In genomic region chr10:124375691-124376090, GRCh38 we compare ENCODE assay signal across 18 cellular contexts. TPM values are rescaled to one million over a fixed set of nuclear protein-coding genes. Genes with fewer than 3 reads are reported as not detected.
DNase-seq lines count a peak whose midpoint lies in the region; TF ChIP-seq lines count a peak whose summit lies in the region.
"Had no signal": no experiment of that assay in that cellular context is flagged by ENCODE, and none has a peak within 500 bp of the region (broad histone marks: within the 10 kb centered on the region; RNA-seq: fewer than 3 reads in every experiment).

No MANE protein-coding gene starts in this region.

- TF ChIP-seq POLR2A in sigmoid colon (IDR thresholded peaks at IDR 0.05) = no peak

- no peak for TF ChIP-seq EP300 in sigmoid colon (IDR thresholded peaks at IDR 0.05)

- peaks cover 68% of the 10 kb centered on the region for H3K4me1 ChIP-seq in BLaER1
- no peaks in the 10 kb centered on the region for H3K4me1 ChIP-seq in endodermal cell (ENCODE audit: control insufficient read depth, insufficient read depth, low read length)
- H3K4me1 ChIP-seq in sigmoid colon = no peaks in the 10 kb centered on the region
- H3K4me1 ChIP-seq: A549, Caco-2 had no signal

- DNase-seq in H7 = peak; percentile 15
- DNase-seq in endodermal cell = peak; percentile 7
- peak; percentile 40 for DNase-seq in sigmoid colon
- no peak for DNase-seq in nucleus accumbens (lab: John Stamatoyannopoulos, UW)
- DNase-seq in NCI-H748 (lab: John Stamatoyannopoulos, UW; ENCODE audit: unreplicated experiment) = no peak
- DNase-seq in superior temporal gyrus (ENCODE audit: extremely low spot score) = no peak
- DNase-seq: AML-193; Calu3; CD4-positive, alpha-beta T cell; CD8-positive, alpha-beta T cell; DMS79 treated with DMSO at 0.1 percent for 48 hours had no signal

- H3K9me3 ChIP-seq in BLaER1 (peaks cover 15% of the 10 kb centered on the region), endodermal cell (ENCODE audit: control insufficient read depth, low read length) (no peaks in the 10 kb centered on the region), sigmoid colon (no peaks in the 10 kb centered on the region)
- H3K9me3 ChIP-seq: A549 had no signal

- H3K4me2 ChIP-seq in BLaER1 = peak overlapping the region; percentile 74
- H3K4me2 ChIP-seq: A549 had no signal

- H3K36me3 Mint-ChIP-seq in endodermal cell (ENCODE audit: low read depth) = no peaks in the 10 kb centered on the region
- H3K36me3 Mint-ChIP-seq: CD8-positive, alpha-beta T cell had no signal

- WGBS in endodermal cell (ENCODE audit: insufficient coverage in 1 of 2, insufficient read length in 1 of 2), 2 experiments = 96 to 100% methylated on average over 3 to 11 of the region's 11 CpGs
- WGBS in sigmoid colon, 2 donors = 89 to 94% methylated on average over 11 of the region's 11 CpGs

- H4K20me1 ChIP-seq in BLaER1 = no peaks in the 10 kb centered on the region

- no peaks in the 10 kb centered on the region for H3K4me1 Mint-ChIP-seq in endodermal cell

- no peak overlapping the region for H3K27ac Mint-ChIP-seq in endodermal cell
- H3K27ac Mint-ChIP-seq: B cell; CD4-positive, alpha-beta T cell; CD8-positive, alpha-beta T cell had no signal

- peaks cover 8% of the 10 kb centered on the region for H3K27me3 ChIP-seq in BLaER1
- H3K27me3 ChIP-seq in H7 (ENCODE audit: control insufficient read depth, insufficient read depth, low read length) = no peaks in the 10 kb centered on the region; the same call in 1 of the 2 replicates
- H3K27me3 ChIP-seq in endodermal cell (ENCODE audit: control insufficient read depth, insufficient read depth, low read length, poor library complexity, severe bottlenecking) = peaks cover 7% of the 10 kb centered on the region
- peaks cover 0 to 1% (median 0%) of the 10 kb centered on the region in 3 donors for H3K27me3 ChIP-seq in sigmoid colon

- no peak for TF ChIP-seq CTCF in endodermal cell (conservative IDR thresholded peaks at IDR 0.05)
- no peak for TF ChIP-seq CTCF in sigmoid colon (IDR thresholded peaks at IDR 0.05)

- H3K4me3 ChIP-seq in BLaER1 (no peak overlapping the region), H7 (ENCODE audit: insufficient read depth, low read depth, low read length) (no peak overlapping the region), endodermal cell (ENCODE audit: low read length) (no peak overlapping the region), sigmoid colon (no peak overlapping the region)
- H3K4me3 ChIP-seq: A549, GM12878 had no signal

- H3K9ac ChIP-seq in BLaER1 = no peak overlapping the region
- H3K9ac ChIP-seq in endodermal cell (ENCODE audit: extremely low read depth, low read length, poor library complexity, severe bottlenecking) = no peak overlapping the region

- peaks cover 19% of the 10 kb centered on the region for H3K27me3 Mint-ChIP-seq in endodermal cell (ENCODE audit: insufficient read depth)

- intact Hi-C loops in sigmoid colon (cut with DNase I) = no loop called here

- H3K9me3 Mint-ChIP-seq in endodermal cell = peaks cover 4% of the 10 kb centered on the region
- H3K9me3 Mint-ChIP-seq: CD4-positive, alpha-beta T cell; CD8-positive, alpha-beta T cell had no signal

- no peak overlapping the region for H3K4me3 Mint-ChIP-seq in endodermal cell
- H3K4me3 Mint-ChIP-seq: B cell; CD4-positive, alpha-beta T cell; CD8-positive, alpha-beta T cell had no signal

- H3K27ac ChIP-seq in BLaER1 (0 out of 2 replicates have a peak overlapping the region, but pooled peaks have one; percentile 14), endodermal cell (ENCODE audit: low read depth, low read length) (no peak overlapping the region), sigmoid colon (no peak overlapping the region)
- H3K27ac ChIP-seq: 22Rv1, A549, C4-2B had no signal

- no peaks in the 10 kb centered on the region for H3K36me3 ChIP-seq in BLaER1
- no peaks in the 10 kb centered on the region for H3K36me3 ChIP-seq in H7 (replicated peaks; ENCODE audit: control insufficient read depth, insufficient read depth, low read length)
- no peaks in the 10 kb centered on the region for H3K36me3 ChIP-seq in endodermal cell (ENCODE audit: control insufficient read depth, insufficient read depth, low read length)
- no peaks in the 10 kb centered on the region for H3K36me3 ChIP-seq in sigmoid colon

RNA-seq across cellular contexts. Expression of gene OAT, which starts 43.0 kb away (rescaled TPM):
- 214 and 241 TPM in 2 replicates for total RNA-seq in H7 (2014; rRNA removed; shearing (Covaris generic))
- total RNA-seq in endodermal cell (10 to 100 TPM; 58.6 to 71.6 TPM), sigmoid colon (100 to 1,000 TPM; 117 to 147 (median 131) TPM)
- 36.5 TPM for polyA plus RNA-seq in endodermal cell (2013, experiment 1 of 2)
- polyA plus RNA-seq in endodermal cell (2013, experiment 2 of 2) = 37.6 TPM
- 10 to 100 TPM; 37.9 to 82.8 (median 54.7) TPM for polyA plus RNA-seq in sigmoid colon

Comparison
In these comparisons a context has a peak if more than half of its experiments do, and no peak if none do; other contexts are left out.
1. DNase-seq: peak in H7 (single experiment), endodermal cell (single experiment) and sigmoid colon (single experiment); none in nucleus accumbens (0 of 56), NCI-H748 (single experiment) and superior temporal gyrus (single experiment).